1 cellular context compared by ENCODE assay signal in genomic region chr13:59689057-59689456, GRCh38.
A peak's percentile ranks its signal among the peaks of the same experiment; 100 is the strongest.
TF ChIP-seq lines count a peak whose summit lies in the region.

No MANE protein-coding gene starts in this region.

TF ChIP-seq in H1, 55 proteins besides CTCF, POLR2A, EP300 and RAD21:
- TF ChIP-seq TEAD4 (IDR thresholded peaks at IDR 0.05; ENCODE audit: low read depth, low read length) (peak; percentile 57; the same call in 1 of the 2 replicates), JUN (IDR thresholded peaks at IDR 0.05; ENCODE audit: low read depth, low read length) (no peak)
